ENCODE assay signal across 8 cellular contexts in the genomic region with DNA sequence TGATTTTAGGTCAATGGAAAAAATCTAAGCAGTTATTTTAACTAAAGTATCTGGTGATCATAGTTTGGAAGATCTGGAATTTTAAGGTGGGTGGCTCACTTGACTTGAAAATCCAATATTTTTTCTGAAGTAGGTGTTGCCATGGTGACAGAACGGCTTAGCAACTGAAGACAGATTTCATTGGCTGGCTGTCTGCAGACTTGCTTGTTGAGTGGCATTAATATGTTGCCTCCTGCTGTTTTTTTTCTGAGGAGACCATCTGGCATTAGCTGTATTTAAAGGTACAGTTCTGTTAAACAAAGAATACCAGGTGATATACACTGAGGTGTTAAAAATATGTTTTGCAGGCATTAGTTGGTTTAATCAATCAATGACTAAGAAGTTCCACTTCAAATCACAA. TPM values are rescaled to one million over a fixed set of nuclear protein-coding genes. Genes with fewer than 3 reads are reported as not detected.
DNase-seq lines count a peak whose midpoint lies in the region; ATAC-seq, FAIRE-seq and TF ChIP-seq lines count a peak whose summit lies in the region.

No MANE protein-coding gene starts in this region.

- ATAC-seq in A549 (peak in 1 of 2 experiments; percentile 33; a peak in 1 of 6 replicates), HG02623 (IDR thresholded peaks at IDR 0.05; ENCODE audit: unreplicated experiment) (peak; percentile 61), left lobe of liver (no peak)

- no peaks in the 10 kb centered on the region for H3K4me1 ChIP-seq in A549

- FAIRE-seq in A549 (lab: Jason Lieb, UNC): no peak

- no peak for TF ChIP-seq POLR2A in A549 (IDR thresholded peaks at IDR 0.05; ENCODE audit: low read length)

- no peak overlapping the region for H3K27ac ChIP-seq in A549

- H3K36me3 ChIP-seq in MG63: no peaks in the 10 kb centered on the region

- CTCF ChIA-PET in A549 (lab: Yijun Ruan, JAX): no interaction called here

- no peak overlapping the region for H3K4me2 ChIP-seq in A549

- DNase-seq in A549 (ENCODE audit: low read depth in 1 of 2, low spot score in 1 of 2) (peak; percentile 9 to 44), NCI-H2227 treated with DMSO at 0.1 percent for 48 hours (lab: John Stamatoyannopoulos, UW) (peak; percentile 91), epithelial cell of esophagus (ENCODE audit: low read depth) (peak; percentile 21), left lobe of liver (ENCODE audit: low spot score) (no peak), ureter (ENCODE audit: low spot score) (no peak), MG63 (no peak), NOMO-1 treated with dmso at 0.1 percent for 144 hours (lab: John Stamatoyannopoulos, UW; ENCODE audit: unreplicated experiment) (no peak)

- WGBS in A549 (ENCODE audit: missing lambda C conversion rate): 12% methylated on average over 1 of the region's 1 CpG

- H3K27me3 ChIP-seq in MG63: no peaks in the 10 kb centered on the region

- TF ChIP-seq CTCF in A549 (IDR thresholded peaks at IDR 0.05): no peak
- TF ChIP-seq CTCF in epithelial cell of esophagus (IDR thresholded peaks at IDR 0.05; ENCODE audit: insufficient read depth, low read depth, low read length, missing control alignments): no peak

- no peak overlapping the region for H3K4me3 ChIP-seq in A549
- no peak overlapping the region for H3K4me3 ChIP-seq in epithelial cell of esophagus (ENCODE audit: low read length)
- no peak overlapping the region for H3K4me3 ChIP-seq in MG63

- no peaks in the 10 kb centered on the region for H3K9me3 ChIP-seq in A549
- H3K9me3 ChIP-seq in MG63: no peaks in the 10 kb centered on the region

- TF ChIP-seq EP300 in A549 (IDR thresholded peaks at IDR 0.05): no peak

- POLR2A ChIA-PET in A549 (lab: Yijun Ruan, JAX): no interaction called here

- TF ChIP-seq RAD21 in A549 (conservative IDR thresholded peaks at IDR 0.05 in 1 of 2, IDR thresholded peaks at IDR 0.05 in 1 of 2): no peak

TF ChIP-seq in A549, 52 proteins besides CTCF, POLR2A, EP300 and RAD21:
- TF ChIP-seq HOXB13 (CRISPR knock-in tag; IDR thresholded peaks at IDR 0.05; ENCODE audit: low read depth): no peak
- no peak for TF ChIP-seq TFCP2L1 (CRISPR knock-in tag; IDR thresholded peaks at IDR 0.05)
- TF ChIP-seq, protein P1, sequence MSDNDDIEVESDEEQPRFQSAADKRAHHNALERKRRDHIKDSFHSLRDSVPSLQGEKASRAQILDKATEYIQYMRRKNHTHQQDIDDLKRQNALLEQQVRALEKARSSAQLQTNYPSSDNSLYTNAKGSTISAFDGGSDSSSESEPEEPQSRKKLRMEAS (IDR thresholded peaks at IDR 0.05): no peak
- TF ChIP-seq RARB (CRISPR knock-in tag; IDR thresholded peaks at IDR 0.05): no peak
- no peak for TF ChIP-seq RCOR1 (IDR thresholded peaks at IDR 0.05; ENCODE audit: low read depth, low read length)
- TF ChIP-seq RFX5 (IDR thresholded peaks at IDR 0.05): peak; percentile 93
- no peak for TF ChIP-seq MAFK (IDR thresholded peaks at IDR 0.05; ENCODE audit: partially characterized antibody)

RNA-seq across cellular contexts. Expression of gene CPE, which starts 19.8 kb away (rescaled TPM):
- polyA plus RNA-seq in A549 (2011; rRNA removed): 1.2 and 1.6 TPM in 2 replicates
- polyA plus RNA-seq in A549 (2012; cell fraction: cytosol; rRNA removed): 0.22 and 0.26 TPM in 2 replicates
- 0.16 and 0.19 TPM in 2 replicates for polyA plus RNA-seq in A549 (2012; cell fraction: nucleus; rRNA removed)
- 1.9 to 2.4 TPM (median 1.9 TPM) in 3 replicates for polyA plus RNA-seq in A549 (2017; fragmentation: RNase III; extraction: RNeasy Plus Mini Kit Qiagen cat#74134 plus additional on column Dnase treatment)
- 0.17 and 0.19 TPM in 2 replicates for polyA minus RNA-seq in A549 (2011; rRNA and poly(A)+ RNA removed)
- total RNA-seq in left lobe of liver: 15.9 TPM
- 70.4 TPM for total RNA-seq in ureter
- total RNA-seq in MG63 (2014; rRNA removed; shearing (Covaris generic); ENCODE audit: low replicate concordance): 17.1 and 42.5 TPM in 2 replicates

Comparison
In these comparisons a context has a peak if more than half of its experiments do, and no peak if none do; other contexts are left out.
1. DNase-seq: peak in A549 (2 of 2), NCI-H2227 treated with DMSO at 0.1 percent for 48 hours (single experiment) and epithelial cell of esophagus (single experiment); none in left lobe of liver (single experiment), ureter (single experiment), MG63 (single experiment) and NOMO-1 treated with dmso at 0.1 percent for 144 hours (single experiment).